In genomic region chr16:50668368-50669008, GRCh38 we compare ENCODE assay signal across 11 cellular contexts. TPM values are rescaled to one million over a fixed set of nuclear protein-coding genes. Genes with fewer than 3 reads are reported as not detected.
DNase-seq lines count a peak whose midpoint lies in the region; ATAC-seq and TF ChIP-seq lines count a peak whose summit lies in the region.
"Had no signal": no experiment of that assay in that cellular context is flagged by ENCODE, and none has a peak within 500 bp of the region (broad histone marks: within the 10 kb centered on the region; RNA-seq: fewer than 3 reads in every experiment).

No MANE protein-coding gene starts in this region.

- no peaks in the 10 kb centered on the region for H3K27me3 Mint-ChIP-seq in stimulated activated naive CD8-positive, alpha-beta T cell treated with anti-CD3 and anti-CD28 coated beads, Interleukin-15, Interleukin-2, amounts not matched to agents 100 ng/mL and 50 ng/mL, for 24 hours
- H3K27me3 Mint-ChIP-seq in stimulated activated naive CD8-positive, alpha-beta T cell treated with anti-CD3 and anti-CD28 coated beads, Interleukin-15, amount 100 ng/mL, for 72 hours, result no peaks in the 10 kb centered on the region
- H3K27me3 Mint-ChIP-seq in brain, result peaks cover 3% of the 10 kb centered on the region
- H3K27me3 Mint-ChIP-seq in memory B cell, result no peaks in the 10 kb centered on the region

- ATAC-seq in stimulated activated naive CD8-positive, alpha-beta T cell treated with anti-CD3 and anti-CD28 coated beads, Interleukin-15, amount 100 ng/mL, for 72 hours, result no peak
- no peak for ATAC-seq in memory B cell (ENCODE audit: low read depth)
- no peak for ATAC-seq in GM19395 (IDR thresholded peaks at IDR 0.05; ENCODE audit: unreplicated experiment)
- no peak for ATAC-seq in HG02678 (IDR thresholded peaks at IDR 0.05; ENCODE audit: unreplicated experiment)

- no peak overlapping the region for H3K4me3 Mint-ChIP-seq in stimulated activated naive CD8-positive, alpha-beta T cell treated with anti-CD3 and anti-CD28 coated beads, Interleukin-15, Interleukin-2, amounts not matched to agents 100 ng/mL and 50 ng/mL, for 24 hours
- H3K4me3 Mint-ChIP-seq in stimulated activated naive CD8-positive, alpha-beta T cell treated with anti-CD3 and anti-CD28 coated beads, Interleukin-15, amount 100 ng/mL, for 72 hours, result no peak overlapping the region
- H3K4me3 Mint-ChIP-seq in brain, result no peak overlapping the region
- H3K4me3 Mint-ChIP-seq in memory B cell, result no peak overlapping the region

- H3K27ac Mint-ChIP-seq in stimulated activated naive CD8-positive, alpha-beta T cell treated with anti-CD3 and anti-CD28 coated beads, Interleukin-15, Interleukin-2, amounts not matched to agents 100 ng/mL and 50 ng/mL, for 24 hours, result peak overlapping the region; percentile 81
- H3K27ac Mint-ChIP-seq in stimulated activated naive CD8-positive, alpha-beta T cell treated with anti-CD3 and anti-CD28 coated beads, Interleukin-15, amount 100 ng/mL, for 72 hours, result no peak overlapping the region
- H3K27ac Mint-ChIP-seq in brain, result peak overlapping the region in 3 of 5 experiments; percentile 55 to 86 (median 77)
- peak overlapping the region; percentile 53 for H3K27ac Mint-ChIP-seq in memory B cell

- H3K9me2 ChIP-seq in Karpas-422 (replicated peaks; ENCODE audit: insufficient read depth, low read length), result no peaks in the 10 kb centered on the region

- H3K36me3 Mint-ChIP-seq in stimulated activated naive CD8-positive, alpha-beta T cell treated with anti-CD3 and anti-CD28 coated beads, Interleukin-15, Interleukin-2, amounts not matched to agents 100 ng/mL and 50 ng/mL, for 24 hours (ENCODE audit: low read depth), result peaks cover 29% of the 10 kb centered on the region
- H3K36me3 Mint-ChIP-seq in brain (peaks cover 20% of the 10 kb centered on the region), memory B cell (peaks cover 34% of the 10 kb centered on the region)

- H3K9me3 Mint-ChIP-seq in stimulated activated naive CD8-positive, alpha-beta T cell treated with anti-CD3 and anti-CD28 coated beads, Interleukin-15, Interleukin-2, amounts not matched to agents 100 ng/mL and 50 ng/mL, for 24 hours, result peaks cover 9% of the 10 kb centered on the region
- peaks cover 19 to 22% of the 10 kb centered on the region in 2 donors for H3K9me3 Mint-ChIP-seq in stimulated activated naive CD8-positive, alpha-beta T cell treated with anti-CD3 and anti-CD28 coated beads, Interleukin-15, amount 100 ng/mL, for 72 hours
- H3K9me3 Mint-ChIP-seq in brain, result peaks cover 8 to 28% (median 23%) of the 10 kb centered on the region in 5 experiments
- H3K9me3 Mint-ChIP-seq in memory B cell, result peaks cover 5% of the 10 kb centered on the region

- no peak for TF ChIP-seq CTCF in brain (conservative IDR thresholded peaks at IDR 0.05)

- no peak overlapping the region for H3K4me2 ChIP-seq in Karpas-422 (ENCODE audit: low read depth, low read length, poor library complexity, severe bottlenecking)

- H3K36me3 ChIP-seq in Karpas-422 (ENCODE audit: insufficient read depth, low read length), result peaks cover 3% of the 10 kb centered on the region; the same call in 1 of the 2 replicates
- H3K36me3 ChIP-seq: adrenal gland had no signal

- peaks cover 17% of the 10 kb centered on the region for H3K9me3 ChIP-seq in Karpas-422 (ENCODE audit: low read length)
- H3K9me3 ChIP-seq: adrenal gland had no signal

- H4K20me1 ChIP-seq in Karpas-422 (ENCODE audit: insufficient read depth, low read depth, low read length), result no peaks in the 10 kb centered on the region

- no peaks in the 10 kb centered on the region for H3K27me3 ChIP-seq in Karpas-422 (ENCODE audit: low read length)

- H3K4me1 ChIP-seq in Karpas-422 (ENCODE audit: low read length), result no peaks in the 10 kb centered on the region

- H3K9ac ChIP-seq in Karpas-422 (ENCODE audit: low read length), result no peak overlapping the region

- H2AFZ ChIP-seq in Karpas-422 (ENCODE audit: low read length), result no peak overlapping the region

- H3K27ac ChIP-seq in Karpas-422 (ENCODE audit: low read length), result no peak overlapping the region
- H3K27ac ChIP-seq: adrenal gland, RWPE1 had no signal

- H3K4me3 ChIP-seq in Karpas-422 (ENCODE audit: low read length), result no peak overlapping the region
- H3K4me3 ChIP-seq: adrenal gland had no signal

- H3K4me1 Mint-ChIP-seq in stimulated activated naive CD8-positive, alpha-beta T cell treated with anti-CD3 and anti-CD28 coated beads, Interleukin-15, Interleukin-2, amounts not matched to agents 100 ng/mL and 50 ng/mL, for 24 hours (ENCODE audit: low read depth), result peaks cover 38% of the 10 kb centered on the region
- peaks cover 41% of the 10 kb centered on the region for H3K4me1 Mint-ChIP-seq in stimulated activated naive CD8-positive, alpha-beta T cell treated with anti-CD3 and anti-CD28 coated beads, Interleukin-15, amount 100 ng/mL, for 72 hours
- H3K4me1 Mint-ChIP-seq in brain (peaks cover 26% of the 10 kb centered on the region), memory B cell (peaks cover 12% of the 10 kb centered on the region)

- no peaks in the 10 kb centered on the region for H3K79me2 ChIP-seq in Karpas-422 (ENCODE audit: low read length)

- no peak for DNase-seq in stimulated activated naive CD8-positive, alpha-beta T cell treated with anti-CD3 and anti-CD28 coated beads, Interleukin-15, amount 100 ng/mL, for 72 hours
- DNase-seq in memory B cell (ENCODE audit: low spot score in 2 of 2) (no peak), Karpas-422 (no peak), COR-L47 (lab: John Stamatoyannopoulos, UW) (no peak)
- DNase-seq: adrenal gland had no signal

RNA-seq across cellular contexts. Expression of gene SNX20, which starts 12.6 kb away (rescaled TPM):
- polyA plus RNA-seq in brain (ENCODE audit: insufficient read depth, low read depth, low replicate concordance), result 0.14 TPM
- 10.2 and 15.4 TPM in 2 replicates for total RNA-seq in Karpas-422 (2014; rRNA removed; shearing (Covaris generic); ENCODE audit: low replicate concordance)
- total RNA-seq: epithelial cell of proximal tubule had no signal

RNA-seq across cellular contexts. Expression of gene NOD2, which starts 24.9 kb away (rescaled TPM):
- polyA plus RNA-seq in brain (ENCODE audit: insufficient read depth, low read depth, low replicate concordance), result not detected
- not detected in 2 replicates for total RNA-seq in Karpas-422 (2014; rRNA removed; shearing (Covaris generic); ENCODE audit: low replicate concordance)

Comparison
In these comparisons a context has a peak if more than half of its experiments do, and no peak if none do; other contexts are left out.
1. H3K27ac Mint-ChIP-seq: peak in stimulated activated naive CD8-positive, alpha-beta T cell treated with anti-CD3 and anti-CD28 coated beads, Interleukin-15, Interleukin-2, amounts not matched to agents 100 ng/mL and 50 ng/mL, for 24 hours (single experiment), brain (3 of 5) and memory B cell (single experiment); none in stimulated activated naive CD8-positive, alpha-beta T cell treated with anti-CD3 and anti-CD28 coated beads, Interleukin-15, amount 100 ng/mL, for 72 hours (0 of 2).